1 cellular context compared by ENCODE assay signal in genomic region chr1:229130028-229130668, GRCh38.
TF ChIP-seq lines count a peak whose summit lies in the region.

No MANE protein-coding gene starts in this region.

TF ChIP-seq in HepG2, 621 proteins besides CTCF, POLR2A, EP300 and RAD21 (continued from another document and continues in another):
- TF ChIP-seq ZHX1 (CRISPR knock-in tag; IDR thresholded peaks at IDR 0.05; ENCODE audit: low read depth) (peak; percentile 83; the same call in 1 of the 2 replicates), PPARG (CRISPR knock-in tag; conservative IDR thresholded peaks at IDR 0.05) (peak; percentile 83; the same call in 1 of the 2 replicates), PCBP2 (optimal IDR thresholded peaks at IDR 0.05; ENCODE audit: low read depth, low read length, poor library complexity, severe bottlenecking) (no peak), MXD4 (CRISPR knock-in tag; IDR thresholded peaks at IDR 0.05) (no peak), KLF13 (CRISPR knock-in tag; IDR thresholded peaks at IDR 0.05) (no peak), MED13 (CRISPR knock-in tag; IDR thresholded peaks at IDR 0.05) (peak; percentile 73), RFX3 (CRISPR knock-in tag; IDR thresholded peaks at IDR 0.05) (no peak), ZNF256 (CRISPR knock-in tag; conservative IDR thresholded peaks at IDR 0.05) (no peak), ZNF605 (CRISPR knock-in tag; IDR thresholded peaks at IDR 0.05) (peak; percentile 32; the same call in 1 of the 2 replicates), ZNF275 (CRISPR knock-in tag; IDR thresholded peaks at IDR 0.05; ENCODE audit: borderline replicate concordance) (no peak), KDM5B (CRISPR knock-in tag; IDR thresholded peaks at IDR 0.05; ENCODE audit: borderline replicate concordance) (peak; percentile 59), MTF1 (CRISPR knock-in tag; IDR thresholded peaks at IDR 0.05) (no peak), DR1 (CRISPR knock-in tag; IDR thresholded peaks at IDR 0.05) (no peak; the same call in 1 of the 2 replicates), ZNF761 (CRISPR knock-in tag; conservative IDR thresholded peaks at IDR 0.05) (peak; percentile 21; the same call in 1 of the 2 replicates), DNMT1 (CRISPR knock-in tag; IDR thresholded peaks at IDR 0.05) (0 out of 2 replicates have a peak, but pooled peaks have one; percentile 38), ZNF180 (CRISPR knock-in tag; IDR thresholded peaks at IDR 0.05; ENCODE audit: borderline replicate concordance, low read depth) (no peak), SALL1 (CRISPR knock-in tag; IDR thresholded peaks at IDR 0.05) (peak; percentile 91), RAD51 (IDR thresholded peaks at IDR 0.05; ENCODE audit: borderline replicate concordance) (no peak), POGK (CRISPR knock-in tag; conservative IDR thresholded peaks at IDR 0.05) (peak; percentile 65), MAZ (IDR thresholded peaks at IDR 0.05; ENCODE audit: borderline replicate concordance, low read depth, low read length) (peak; percentile 37; the same call in 1 of the 2 replicates), MAZ (CRISPR knock-in tag; IDR thresholded peaks at IDR 0.05; ENCODE audit: low read depth) (no peak), ETV5 (CRISPR knock-in tag; IDR thresholded peaks at IDR 0.05; ENCODE audit: borderline replicate concordance) (peak; percentile 80), ETV6 (CRISPR knock-in tag; conservative IDR thresholded peaks at IDR 0.05) (no peak), TBP (CRISPR knock-in tag; IDR thresholded peaks at IDR 0.05) (no peak), ZNF225 (CRISPR knock-in tag; IDR thresholded peaks at IDR 0.05) (0 out of 2 replicates have a peak, but pooled peaks have one; percentile 54), NPAS2 (CRISPR knock-in tag; IDR thresholded peaks at IDR 0.05; ENCODE audit: borderline replicate concordance) (no peak), KLF6 (CRISPR knock-in tag; IDR thresholded peaks at IDR 0.05) (0 out of 2 replicates have a peak, but pooled peaks have one; percentile 33), BRF2 (CRISPR knock-in tag; IDR thresholded peaks at IDR 0.05) (no peak), POGZ (CRISPR knock-in tag; IDR thresholded peaks at IDR 0.05) (peak; percentile 85), MEIS1 (CRISPR knock-in tag; IDR thresholded peaks at IDR 0.05; ENCODE audit: borderline replicate concordance) (peak; percentile 35; the same call in 1 of the 2 replicates), MYC (CRISPR knock-in tag; IDR thresholded peaks at IDR 0.05; ENCODE audit: borderline replicate concordance) (peak; percentile 55; the same call in 1 of the 2 replicates), THAP8 (CRISPR knock-in tag; IDR thresholded peaks at IDR 0.05; ENCODE audit: borderline replicate concordance) (no peak), TBX2 (CRISPR knock-in tag; IDR thresholded peaks at IDR 0.05; ENCODE audit: borderline replicate concordance) (0 out of 2 replicates have a peak, but pooled peaks have one; percentile 75), RELA (CRISPR knock-in tag; IDR thresholded peaks at IDR 0.05) (no peak), KDM6A (CRISPR knock-in tag; IDR thresholded peaks at IDR 0.05; ENCODE audit: low read depth) (peak; percentile 46; the same call in 1 of the 2 replicates), ELF1 (CRISPR knock-in tag; IDR thresholded peaks at IDR 0.05) (no peak), ZNF670 (CRISPR knock-in tag; IDR thresholded peaks at IDR 0.05; ENCODE audit: borderline replicate concordance) (peak; percentile 2; the same call in 1 of the 2 replicates), MXD3 (CRISPR knock-in tag; IDR thresholded peaks at IDR 0.05) (no peak; the same call in 1 of the 2 replicates), THAP7 (CRISPR knock-in tag; IDR thresholded peaks at IDR 0.05) (no peak), POLR2AphosphoS2 (IDR thresholded peaks at IDR 0.05; ENCODE audit: low read depth, low read length) (no peak), KAT8 (CRISPR knock-in tag; IDR thresholded peaks at IDR 0.05) (peak; percentile 42; the same call in 1 of the 2 replicates), HNRNPLL (IDR thresholded peaks at IDR 0.05; ENCODE audit: low read depth, low read length, poor library complexity, severe bottlenecking) (no peak), NFATC3 (CRISPR knock-in tag; IDR thresholded peaks at IDR 0.05) (no peak), ZNF709 (CRISPR knock-in tag; IDR thresholded peaks at IDR 0.05) (no peak), ZNF737 (CRISPR knock-in tag; IDR thresholded peaks at IDR 0.05; ENCODE audit: borderline replicate concordance) (no peak; the same call in 1 of the 2 replicates), CCDC6 (CRISPR knock-in tag; IDR thresholded peaks at IDR 0.05) (peak; percentile 79)
- TF ChIP-seq, protein P1, sequence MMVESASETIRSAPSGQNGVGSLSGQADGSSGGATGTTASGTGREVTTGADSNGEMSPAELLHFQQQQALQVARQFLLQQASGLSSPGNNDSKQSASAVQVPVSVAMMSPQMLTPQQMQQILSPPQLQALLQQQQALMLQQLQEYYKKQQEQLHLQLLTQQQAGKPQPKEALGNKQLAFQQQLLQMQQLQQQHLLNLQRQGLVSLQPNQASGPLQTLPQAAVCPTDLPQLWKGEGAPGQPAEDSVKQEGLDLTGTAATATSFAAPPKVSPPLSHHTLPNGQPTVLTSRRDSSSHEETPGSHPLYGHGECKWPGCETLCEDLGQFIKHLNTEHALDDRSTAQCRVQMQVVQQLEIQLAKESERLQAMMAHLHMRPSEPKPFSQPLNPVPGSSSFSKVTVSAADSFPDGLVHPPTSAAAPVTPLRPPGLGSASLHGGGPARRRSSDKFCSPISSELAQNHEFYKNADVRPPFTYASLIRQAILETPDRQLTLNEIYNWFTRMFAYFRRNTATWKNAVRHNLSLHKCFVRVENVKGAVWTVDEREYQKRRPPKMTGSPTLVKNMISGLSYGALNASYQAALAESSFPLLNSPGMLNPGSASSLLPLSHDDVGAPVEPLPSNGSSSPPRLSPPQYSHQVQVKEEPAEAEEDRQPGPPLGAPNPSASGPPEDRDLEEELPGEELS (CRISPR knock-in tag; IDR thresholded peaks at IDR 0.05), result peak; percentile 88
- TF ChIP-seq, protein P2, sequence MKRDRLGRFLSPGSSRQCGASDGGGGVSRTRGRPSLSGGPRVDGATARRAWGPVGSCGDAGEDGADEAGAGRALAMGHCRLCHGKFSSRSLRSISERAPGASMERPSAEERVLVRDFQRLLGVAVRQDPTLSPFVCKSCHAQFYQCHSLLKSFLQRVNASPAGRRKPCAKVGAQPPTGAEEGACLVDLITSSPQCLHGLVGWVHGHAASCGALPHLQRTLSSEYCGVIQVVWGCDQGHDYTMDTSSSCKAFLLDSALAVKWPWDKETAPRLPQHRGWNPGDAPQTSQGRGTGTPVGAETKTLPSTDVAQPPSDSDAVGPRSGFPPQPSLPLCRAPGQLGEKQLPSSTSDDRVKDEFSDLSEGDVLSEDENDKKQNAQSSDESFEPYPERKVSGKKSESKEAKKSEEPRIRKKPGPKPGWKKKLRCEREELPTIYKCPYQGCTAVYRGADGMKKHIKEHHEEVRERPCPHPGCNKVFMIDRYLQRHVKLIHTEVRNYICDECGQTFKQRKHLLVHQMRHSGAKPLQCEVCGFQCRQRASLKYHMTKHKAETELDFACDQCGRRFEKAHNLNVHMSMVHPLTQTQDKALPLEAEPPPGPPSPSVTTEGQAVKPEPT (CRISPR knock-in tag; IDR thresholded peaks at IDR 0.05; ENCODE audit: low read depth), result no peak
- TF ChIP-seq, protein P3, sequence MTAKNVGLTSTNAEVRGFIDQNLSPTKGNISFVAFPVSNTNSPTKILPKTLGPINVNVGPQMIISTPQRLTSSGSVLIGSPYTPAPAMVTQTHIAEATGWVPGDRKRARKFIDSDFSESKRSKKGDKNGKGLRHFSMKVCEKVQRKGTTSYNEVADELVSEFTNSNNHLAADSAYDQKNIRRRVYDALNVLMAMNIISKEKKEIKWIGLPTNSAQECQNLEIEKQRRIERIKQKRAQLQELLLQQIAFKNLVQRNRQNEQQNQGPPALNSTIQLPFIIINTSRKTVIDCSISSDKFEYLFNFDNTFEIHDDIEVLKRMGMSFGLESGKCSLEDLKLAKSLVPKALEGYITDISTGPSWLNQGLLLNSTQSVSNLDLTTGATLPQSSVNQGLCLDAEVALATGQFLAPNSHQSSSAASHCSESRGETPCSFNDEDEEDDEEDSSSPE (CRISPR knock-in tag; IDR thresholded peaks at IDR 0.05), result peak; percentile 65
- TF ChIP-seq, protein P4, sequence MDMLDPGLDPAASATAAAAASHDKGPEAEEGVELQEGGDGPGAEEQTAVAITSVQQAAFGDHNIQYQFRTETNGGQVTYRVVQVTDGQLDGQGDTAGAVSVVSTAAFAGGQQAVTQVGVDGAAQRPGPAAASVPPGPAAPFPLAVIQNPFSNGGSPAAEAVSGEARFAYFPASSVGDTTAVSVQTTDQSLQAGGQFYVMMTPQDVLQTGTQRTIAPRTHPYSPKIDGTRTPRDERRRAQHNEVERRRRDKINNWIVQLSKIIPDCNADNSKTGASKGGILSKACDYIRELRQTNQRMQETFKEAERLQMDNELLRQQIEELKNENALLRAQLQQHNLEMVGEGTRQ (IDR thresholded peaks at IDR 0.05; ENCODE audit: low read depth, low read length), result no peak
- TF ChIP-seq, protein P4 (CRISPR knock-in tag; IDR thresholded peaks at IDR 0.05; ENCODE audit: borderline replicate concordance), result no peak
